8 cellular contexts compared by ENCODE assay signal in genomic region chr14:69152944-69153847, GRCh38. TPM values are rescaled to one million over a fixed set of nuclear protein-coding genes. Genes with fewer than 3 reads are reported as not detected.
DNase-seq lines count a peak whose midpoint lies in the region; ATAC-seq and TF ChIP-seq lines count a peak whose summit lies in the region.

A gene with protein sequence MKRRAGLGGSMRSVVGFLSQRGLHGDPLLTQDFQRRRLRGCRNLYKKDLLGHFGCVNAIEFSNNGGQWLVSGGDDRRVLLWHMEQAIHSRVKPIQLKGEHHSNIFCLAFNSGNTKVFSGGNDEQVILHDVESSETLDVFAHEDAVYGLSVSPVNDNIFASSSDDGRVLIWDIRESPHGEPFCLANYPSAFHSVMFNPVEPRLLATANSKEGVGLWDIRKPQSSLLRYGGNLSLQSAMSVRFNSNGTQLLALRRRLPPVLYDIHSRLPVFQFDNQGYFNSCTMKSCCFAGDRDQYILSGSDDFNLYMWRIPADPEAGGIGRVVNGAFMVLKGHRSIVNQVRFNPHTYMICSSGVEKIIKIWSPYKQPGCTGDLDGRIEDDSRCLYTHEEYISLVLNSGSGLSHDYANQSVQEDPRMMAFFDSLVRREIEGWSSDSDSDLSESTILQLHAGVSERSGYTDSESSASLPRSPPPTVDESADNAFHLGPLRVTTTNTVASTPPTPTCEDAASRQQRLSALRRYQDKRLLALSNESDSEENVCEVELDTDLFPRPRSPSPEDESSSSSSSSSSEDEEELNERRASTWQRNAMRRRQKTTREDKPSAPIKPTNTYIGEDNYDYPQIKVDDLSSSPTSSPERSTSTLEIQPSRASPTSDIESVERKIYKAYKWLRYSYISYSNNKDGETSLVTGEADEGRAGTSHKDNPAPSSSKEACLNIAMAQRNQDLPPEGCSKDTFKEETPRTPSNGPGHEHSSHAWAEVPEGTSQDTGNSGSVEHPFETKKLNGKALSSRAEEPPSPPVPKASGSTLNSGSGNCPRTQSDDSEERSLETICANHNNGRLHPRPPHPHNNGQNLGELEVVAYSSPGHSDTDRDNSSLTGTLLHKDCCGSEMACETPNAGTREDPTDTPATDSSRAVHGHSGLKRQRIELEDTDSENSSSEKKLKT (minus strand): TSS chr14:69153119. CDS start chr14:69152978, 141 bp downstream.

- ATAC-seq in GM23338 = peak; percentile 73
- peak; percentile 94 for ATAC-seq in activated T-helper 17 cell treated with anti-CD3 and anti-CD28 coated beads, Interleukin-2, amount 50 U/mL, for 72 hours (replicated peaks)
- peak; percentile 91 for ATAC-seq in naive thymus-derived CD8-positive, alpha-beta T cell
- peak; percentile 93 for ATAC-seq in stimulated activated naive B cell treated with anti-CD40 and anti-IgM and Interleukin-4, amounts not matched to agents 10 μg/mL and 1 μg/mL and 100 μg/mL, for 72 hours (replicated peaks)

- H3K4me1 ChIP-seq in DOHH2 (ENCODE audit: control insufficient read depth, low read length) (peaks cover 24% of the 10 kb centered on the region), GM23338 (ENCODE audit: insufficient read depth) (peaks cover 20% of the 10 kb centered on the region), fibroblast of lung (ENCODE audit: control insufficient read depth, extremely low read depth, insufficient read depth, low read length) (peaks cover 11% of the 10 kb centered on the region)

- peaks cover 5% of the 10 kb centered on the region; the same call in 2 of the 3 replicates for H3K36me3 Mint-ChIP-seq in GM23338 (ENCODE audit: low read depth)
- H3K36me3 Mint-ChIP-seq in activated T-helper 17 cell treated with anti-CD3 and anti-CD28 coated beads, Interleukin-2, amount 50 U/mL, for 72 hours (ENCODE audit: low read depth) = peaks cover 27% of the 10 kb centered on the region
- peaks cover 0 to 21% (median 6%) of the 10 kb centered on the region in 3 donors for H3K36me3 Mint-ChIP-seq in naive thymus-derived CD8-positive, alpha-beta T cell
- H3K36me3 Mint-ChIP-seq in stimulated activated naive B cell treated with anti-CD40 and anti-IgM and Interleukin-4, amounts not matched to agents 10 μg/mL and 1 μg/mL and 100 μg/mL, for 72 hours = peaks cover 16 to 17% of the 10 kb centered on the region in 2 donors

- H3K9ac ChIP-seq in fibroblast of lung (ENCODE audit: insufficient read depth, low read length) = peak within 1 kb of the TSS; percentile 85

- H4K20me1 ChIP-seq in DOHH2 (ENCODE audit: control insufficient read depth, insufficient read depth, low read depth, low read length) (0 out of 2 replicates have a peak, but pooled peaks cover 10% of the 10 kb centered on the region), GM23338 (replicated peaks; ENCODE audit: insufficient read depth) (peaks cover 12% of the 10 kb centered on the region; the same call in 1 of the 2 replicates), fibroblast of lung (ENCODE audit: control insufficient read depth, extremely low read depth, insufficient read depth, low read length) (peaks cover under 1% of the 10 kb centered on the region)

- H3F3A ChIP-seq in DOHH2 (ENCODE audit: control insufficient read depth, insufficient read depth) (peaks cover 9% of the 10 kb centered on the region; the same call in 1 of the 2 replicates), GM23338 (replicated peaks; ENCODE audit: low read depth) (peaks cover 6% of the 10 kb centered on the region)

- H3K9me3 ChIP-seq in DOHH2 (ENCODE audit: control insufficient read depth, insufficient read depth, low read length) = no peaks in the 10 kb centered on the region
- H3K9me3 ChIP-seq in fibroblast of lung (ENCODE audit: control insufficient read depth, insufficient read depth, low read depth, low read length) = no peaks in the 10 kb centered on the region

- H2AFZ ChIP-seq in GM23338 (peak within 1 kb of the TSS; percentile 99), fibroblast of lung (ENCODE audit: low read length) (peak within 1 kb of the TSS; percentile 61)

- CTCF ChIA-PET in RWPE1 (lab: Yijun Ruan, JAX) = interaction anchor here (0.5 to 2.0 kb wide), 3 partner anchors 22 to 668 kb away, joined by 3 to 10 read pairs (median 4); no protein-coding TSS in a partner anchor

- H3K4me3 ChIP-seq in DOHH2 (ENCODE audit: low read length) = peak within 1 kb of the TSS; percentile 95
- H3K4me3 ChIP-seq in GM23338 = peak within 1 kb of the TSS; percentile 96
- peak within 1 kb of the TSS; percentile 74 to 90 (median 88) for H3K4me3 ChIP-seq in fibroblast of lung (replicated peaks in 1 of 4; ENCODE audit: control extremely low read depth in 1 of 4, insufficient read depth in 1 of 4, low read depth in 3 of 4, low read length in 4 of 4)

- H3K36me3 ChIP-seq in DOHH2 (ENCODE audit: control insufficient read depth, low read length) (peaks cover 30% of the 10 kb centered on the region), GM23338 (ENCODE audit: insufficient read depth) (no peaks in the 10 kb centered on the region), fibroblast of lung (ENCODE audit: control insufficient read depth, insufficient read depth, low read length) (no peaks in the 10 kb centered on the region)

- H3K27me3 Mint-ChIP-seq in GM23338 (ENCODE audit: insufficient read depth, low read depth, poor library complexity) = peaks cover 7% of the 10 kb centered on the region
- H3K27me3 Mint-ChIP-seq in activated T-helper 17 cell treated with anti-CD3 and anti-CD28 coated beads, Interleukin-2, amount 50 U/mL, for 72 hours = no peaks in the 10 kb centered on the region
- no peaks in the 10 kb centered on the region for H3K27me3 Mint-ChIP-seq in naive thymus-derived CD8-positive, alpha-beta T cell
- no peaks in the 10 kb centered on the region for H3K27me3 Mint-ChIP-seq in stimulated activated naive B cell treated with anti-CD40 and anti-IgM and Interleukin-4, amounts not matched to agents 10 μg/mL and 1 μg/mL and 100 μg/mL, for 72 hours

- peak within 1 kb of the TSS; percentile 89 for H3K4me3 Mint-ChIP-seq in GM23338
- H3K4me3 Mint-ChIP-seq in activated T-helper 17 cell treated with anti-CD3 and anti-CD28 coated beads, Interleukin-2, amount 50 U/mL, for 72 hours = peak within 1 kb of the TSS; percentile 90
- peak within 1 kb of the TSS; percentile 93 to 99 (median 98) for H3K4me3 Mint-ChIP-seq in naive thymus-derived CD8-positive, alpha-beta T cell
- peak within 1 kb of the TSS; percentile 94 to 98 for H3K4me3 Mint-ChIP-seq in stimulated activated naive B cell treated with anti-CD40 and anti-IgM and Interleukin-4, amounts not matched to agents 10 μg/mL and 1 μg/mL and 100 μg/mL, for 72 hours

- peak within 1 kb of the TSS; percentile 98 for H3K4me2 ChIP-seq in DOHH2 (ENCODE audit: low read length)
- peak within 1 kb of the TSS; percentile 99 for H3K4me2 ChIP-seq in GM23338
- H3K4me2 ChIP-seq in fibroblast of lung (ENCODE audit: extremely low read depth, insufficient read depth, low read length) = peak within 1 kb of the TSS; percentile 79

- POLR2A ChIA-PET in RWPE1 (lab: Yijun Ruan, JAX; ENCODE audit: low non-redundant PET) = interaction anchor here (0.6 to 0.7 kb wide), 3 partner anchors 12 to 478 kb away, joined by 3 to 7 read pairs (median 4); no protein-coding TSS in a partner anchor
- POLR2A ChIA-PET in naive thymus-derived CD8-positive, alpha-beta T cell (lab: Charles Lee) = interaction anchor here (0.5 to 4.1 kb wide), 9 partner anchors 11 to 614 kb away, joined by 3 to 26 read pairs (median 4); partner anchors contain the start of genes EXD2 and SRSF5

- peaks cover 26% of the 10 kb centered on the region for H3K4me1 Mint-ChIP-seq in GM23338
- H3K4me1 Mint-ChIP-seq in activated T-helper 17 cell treated with anti-CD3 and anti-CD28 coated beads, Interleukin-2, amount 50 U/mL, for 72 hours = peaks cover 22% of the 10 kb centered on the region
- H3K4me1 Mint-ChIP-seq in naive thymus-derived CD8-positive, alpha-beta T cell = peaks cover 22 to 38% (median 35%) of the 10 kb centered on the region in 4 donors
- H3K4me1 Mint-ChIP-seq in stimulated activated naive B cell treated with anti-CD40 and anti-IgM and Interleukin-4, amounts not matched to agents 10 μg/mL and 1 μg/mL and 100 μg/mL, for 72 hours = peaks cover 20 to 34% of the 10 kb centered on the region in 2 donors

- no peak for TF ChIP-seq CTCF in DOHH2 (IDR thresholded peaks at IDR 0.05; ENCODE audit: low read depth, low read length, poor library complexity, severe bottlenecking)
- no peak for TF ChIP-seq CTCF in GM23338 (conservative IDR thresholded peaks at IDR 0.05; ENCODE audit: low read depth in 2 of 2)
- TF ChIP-seq CTCF in RWPE1 (conservative IDR thresholded peaks at IDR 0.05; ENCODE audit: low read depth) = no peak
- TF ChIP-seq CTCF in fibroblast of lung (conservative IDR thresholded peaks at IDR 0.05 in 1 of 2, IDR thresholded peaks at IDR 0.05 in 1 of 2; ENCODE audit: low read depth in 1 of 2, low read length in 2 of 2) = no peak

- H3K9me2 ChIP-seq in DOHH2 (replicated peaks; ENCODE audit: control insufficient read depth, low read length) (no peaks in the 10 kb centered on the region), GM23338 (ENCODE audit: insufficient read depth) (no peaks in the 10 kb centered on the region)

- H3K27ac ChIP-seq in DOHH2 (ENCODE audit: low read depth, low read length) (peak within 1 kb of the TSS; percentile 79), GM23338 (ENCODE audit: low read depth) (peak within 1 kb of the TSS; percentile 83), RWPE1 (peak within 1 kb of the TSS; percentile 90), fibroblast of lung (ENCODE audit: insufficient read depth, low read length) (peak within 1 kb of the TSS; percentile 78)

- peak within 1 kb of the TSS; percentile 74 for H3K27ac Mint-ChIP-seq in GM23338
- peak within 1 kb of the TSS; percentile 86 for H3K27ac Mint-ChIP-seq in activated T-helper 17 cell treated with anti-CD3 and anti-CD28 coated beads, Interleukin-2, amount 50 U/mL, for 72 hours
- peak within 1 kb of the TSS; percentile 92 to 99 (median 96) for H3K27ac Mint-ChIP-seq in naive thymus-derived CD8-positive, alpha-beta T cell
- H3K27ac Mint-ChIP-seq in stimulated activated naive B cell treated with anti-CD40 and anti-IgM and Interleukin-4, amounts not matched to agents 10 μg/mL and 1 μg/mL and 100 μg/mL, for 72 hours = peak within 1 kb of the TSS; percentile 97

- H3K27me3 ChIP-seq in DOHH2 (ENCODE audit: control insufficient read depth, low read length) (peaks cover 17% of the 10 kb centered on the region), GM23338 (ENCODE audit: insufficient read depth) (peaks cover 20% of the 10 kb centered on the region), fibroblast of lung (ENCODE audit: control insufficient read depth, insufficient read depth, low read length) (no peaks in the 10 kb centered on the region)

- peak; percentile 93 for DNase-seq in GM23338 (ENCODE audit: low spot score)
- DNase-seq in LoVo (ENCODE audit: low spot score) = peak; percentile 96
- DNase-seq in RWPE1 (ENCODE audit: low spot score) = peak; percentile 96
- peak; percentile 92 to 94 for DNase-seq in fibroblast of lung (ENCODE audit: low read depth in 2 of 2)
- DNase-seq in naive thymus-derived CD8-positive, alpha-beta T cell = peak; percentile 84 to 97 (median 91)
- DNase-seq in stimulated activated naive B cell treated with anti-CD40 and anti-IgM and Interleukin-4, amounts not matched to agents 10 μg/mL and 1 μg/mL and 100 μg/mL, for 72 hours = peak; percentile 89

- H3K79me2 ChIP-seq in DOHH2 (ENCODE audit: control insufficient read depth, low read length) = peaks cover 44% of the 10 kb centered on the region
- H3K79me2 ChIP-seq in GM23338 (replicated peaks; ENCODE audit: insufficient read depth) = peaks cover 29% of the 10 kb centered on the region
- H3K79me2 ChIP-seq in fibroblast of lung (ENCODE audit: control insufficient read depth, insufficient read depth, low read length) = peaks cover 36% of the 10 kb centered on the region

- no peaks in the 10 kb centered on the region; the same call in 2 of the 3 replicates for H3K9me3 Mint-ChIP-seq in GM23338
- H3K9me3 Mint-ChIP-seq in activated T-helper 17 cell treated with anti-CD3 and anti-CD28 coated beads, Interleukin-2, amount 50 U/mL, for 72 hours = no peaks in the 10 kb centered on the region
- no peaks in the 10 kb centered on the region for H3K9me3 Mint-ChIP-seq in naive thymus-derived CD8-positive, alpha-beta T cell
- H3K9me3 Mint-ChIP-seq in stimulated activated naive B cell treated with anti-CD40 and anti-IgM and Interleukin-4, amounts not matched to agents 10 μg/mL and 1 μg/mL and 100 μg/mL, for 72 hours = no peaks in the 10 kb centered on the region

RNA-seq across cellular contexts. Expression of the gene that starts here (rescaled TPM):
- total RNA-seq in GM23338 (2014; rRNA removed; shearing (Covaris generic)) = 15.2 and 15.7 TPM in 2 replicates
- 12.5 and 14.0 TPM in 2 replicates for polyA plus RNA-seq in GM23338 (2016; fragmentation: Nextera tagmentation; extraction: Ambion mirVana)
- total RNA-seq in activated T-helper 17 cell treated with anti-CD3 and anti-CD28 coated beads, Interleukin-2, amount 50 U/mL, for 72 hours = 10 to 100 TPM; 31.4 to 37.7 TPM
- 10.3 and 16.8 TPM in 2 replicates for total RNA-seq in fibroblast of lung
- polyA plus RNA-seq in fibroblast of lung = 26.4 and 31.8 TPM in 2 replicates
- 14.6 and 22.4 TPM in 2 replicates for polyA plus RNA-seq in fibroblast of lung (2012)
- polyA minus RNA-seq in fibroblast of lung (ENCODE audit: low replicate concordance) = 71.8 and 101 TPM in 2 replicates
- total RNA-seq in naive thymus-derived CD8-positive, alpha-beta T cell = 10 to 100 TPM; 74.2 to 78.8 TPM
- 10 to 100 TPM; 73.1 to 87.2 (median 79.1) TPM for polyA plus RNA-seq in naive thymus-derived CD8-positive, alpha-beta T cell

Comparison
In these comparisons a context has a peak if more than half of its experiments do, and no peak if none do; other contexts are left out.
1. Peak in every context shown above with its lines: DNase-seq, ATAC-seq, H3K4me3 ChIP-seq and H3K27ac ChIP-seq.